1 cellular context compared by ENCODE assay signal in genomic region chr14:102777711-102778615, GRCh38.
TF ChIP-seq lines count a peak whose summit lies in the region.

No MANE protein-coding gene starts in this region.

TF ChIP-seq in HepG2, 621 proteins besides CTCF, POLR2A, EP300 and RAD21 (continued from another document):
- TF ChIP-seq MXD1 (CRISPR knock-in tag; IDR thresholded peaks at IDR 0.05) (0 out of 2 replicates have a peak, but pooled peaks have one; percentile 10), MAX (IDR thresholded peaks at IDR 0.05) (0 out of 2 replicates have a peak, but pooled peaks have one; percentile 23), ZNF687 (CRISPR knock-in tag; IDR thresholded peaks at IDR 0.05) (peak; percentile 20; the same call in 1 of the 2 replicates), AGO2 (optimal IDR thresholded peaks at IDR 0.05; ENCODE audit: low read depth, low read length) (peak; percentile 19)
- TF ChIP-seq, protein P1, sequence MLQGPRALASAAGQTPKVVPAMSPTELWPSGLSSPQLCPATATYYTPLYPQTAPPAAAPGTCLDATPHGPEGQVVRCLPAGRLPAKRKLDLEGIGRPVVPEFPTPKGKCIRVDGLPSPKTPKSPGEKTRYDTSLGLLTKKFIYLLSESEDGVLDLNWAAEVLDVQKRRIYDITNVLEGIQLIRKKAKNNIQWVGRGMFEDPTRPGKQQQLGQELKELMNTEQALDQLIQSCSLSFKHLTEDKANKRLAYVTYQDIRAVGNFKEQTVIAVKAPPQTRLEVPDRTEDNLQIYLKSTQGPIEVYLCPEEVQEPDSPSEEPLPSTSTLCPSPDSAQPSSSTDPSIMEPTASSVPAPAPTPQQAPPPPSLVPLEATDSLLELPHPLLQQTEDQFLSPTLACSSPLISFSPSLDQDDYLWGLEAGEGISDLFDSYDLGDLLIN (CRISPR knock-in tag; IDR thresholded peaks at IDR 0.05; ENCODE audit: borderline replicate concordance) = no peak
- TF ChIP-seq, protein P2, sequence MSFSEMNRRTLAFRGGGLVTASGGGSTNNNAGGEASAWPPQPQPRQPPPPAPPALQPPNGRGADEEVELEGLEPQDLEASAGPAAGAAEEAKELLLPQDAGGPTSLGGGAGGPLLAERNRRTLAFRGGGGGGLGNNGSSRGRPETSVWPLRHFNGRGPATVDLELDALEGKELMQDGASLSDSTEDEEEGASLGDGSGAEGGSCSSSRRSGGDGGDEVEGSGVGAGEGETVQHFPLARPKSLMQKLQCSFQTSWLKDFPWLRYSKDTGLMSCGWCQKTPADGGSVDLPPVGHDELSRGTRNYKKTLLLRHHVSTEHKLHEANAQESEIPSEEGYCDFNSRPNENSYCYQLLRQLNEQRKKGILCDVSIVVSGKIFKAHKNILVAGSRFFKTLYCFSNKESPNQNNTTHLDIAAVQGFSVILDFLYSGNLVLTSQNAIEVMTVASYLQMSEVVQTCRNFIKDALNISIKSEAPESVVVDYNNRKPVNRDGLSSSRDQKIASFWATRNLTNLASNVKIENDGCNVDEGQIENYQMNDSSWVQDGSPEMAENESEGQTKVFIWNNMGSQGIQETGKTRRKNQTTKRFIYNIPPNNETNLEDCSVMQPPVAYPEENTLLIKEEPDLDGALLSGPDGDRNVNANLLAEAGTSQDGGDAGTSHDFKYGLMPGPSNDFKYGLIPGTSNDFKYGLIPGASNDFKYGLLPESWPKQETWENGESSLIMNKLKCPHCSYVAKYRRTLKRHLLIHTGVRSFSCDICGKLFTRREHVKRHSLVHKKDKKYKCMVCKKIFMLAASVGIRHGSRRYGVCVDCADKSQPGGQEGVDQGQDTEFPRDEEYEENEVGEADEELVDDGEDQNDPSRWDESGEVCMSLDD (CRISPR knock-in tag; IDR thresholded peaks at IDR 0.05; ENCODE audit: borderline replicate concordance) = peak; percentile 19; the same call in 1 of the 2 replicates
- TF ChIP-seq, protein P3, sequence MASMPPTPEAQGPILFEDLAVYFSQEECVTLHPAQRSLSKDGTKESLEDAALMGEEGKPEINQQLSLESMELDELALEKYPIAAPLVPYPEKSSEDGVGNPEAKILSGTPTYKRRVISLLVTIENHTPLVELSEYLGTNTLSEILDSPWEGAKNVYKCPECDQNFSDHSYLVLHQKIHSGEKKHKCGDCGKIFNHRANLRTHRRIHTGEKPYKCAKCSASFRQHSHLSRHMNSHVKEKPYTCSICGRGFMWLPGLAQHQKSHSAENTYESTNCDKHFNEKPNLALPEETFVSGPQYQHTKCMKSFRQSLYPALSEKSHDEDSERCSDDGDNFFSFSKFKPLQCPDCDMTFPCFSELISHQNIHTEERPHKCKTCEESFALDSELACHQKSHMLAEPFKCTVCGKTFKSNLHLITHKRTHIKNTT (CRISPR knock-in tag; IDR thresholded peaks at IDR 0.05) = no peak
